Comparison of ENCODE assay signal across 8 cellular contexts in genomic region chr14:81220488-81220766, GRCh38. TPM values are rescaled to one million over a fixed set of nuclear protein-coding genes. Genes with fewer than 3 reads are reported as not detected.
DNase-seq lines count a peak whose midpoint lies in the region; ATAC-seq and TF ChIP-seq lines count a peak whose summit lies in the region.

No MANE protein-coding gene starts in this region.

- H3K4me3 ChIP-seq in heart left ventricle (peak overlapping the region; percentile 80 to 91 (median 86)), astrocyte of the spinal cord (ENCODE audit: low read depth, low read length) (peak overlapping the region; percentile 83), lung (peak overlapping the region; percentile 72), urinary bladder (ENCODE audit: low read depth, low read length) (peak overlapping the region; percentile 94)

- in situ Hi-C loops in astrocyte of the spinal cord (cut with HindIII; ENCODE audit: low sequenced_read_pairs) = no loop called here

- WGBS in heart left ventricle, 4 donors = 0 to 2% (median 0%) methylated on average over 10 of the region's 10 CpGs
- 0% methylated on average over 10 of the region's 10 CpGs for WGBS in lung, 2 donors
- under 1% methylated on average over 10 of the region's 10 CpGs for WGBS in urinary bladder

- H3K4me1 ChIP-seq in heart left ventricle = peaks cover 0 to 34% (median 25%) of the 10 kb centered on the region in 12 donors
- peaks cover 2 to 7% of the 10 kb centered on the region in 2 donors for H3K4me1 ChIP-seq in lung (ENCODE audit: control insufficient read depth in 2 of 2, insufficient read depth in 2 of 2, low read length in 2 of 2)
- H3K4me1 ChIP-seq in urinary bladder (ENCODE audit: insufficient read depth) = no peaks in the 10 kb centered on the region

- peaks cover 0 to 16% (median 8%) of the 10 kb centered on the region in 9 donors for H3K36me3 ChIP-seq in heart left ventricle
- H3K36me3 ChIP-seq in lung (ENCODE audit: control insufficient read depth in 2 of 2, insufficient read depth in 2 of 2, low read length in 2 of 2) = peaks cover 3% of the 10 kb centered on the region in 2 donors
- no peaks in the 10 kb centered on the region for H3K36me3 ChIP-seq in urinary bladder (ENCODE audit: insufficient read depth)

- H3K9me3 ChIP-seq in heart left ventricle = no peaks in the 10 kb centered on the region
- H3K9me3 ChIP-seq in lung (ENCODE audit: control insufficient read depth in 2 of 2, insufficient read depth in 1 of 2, low read length in 1 of 2) = no peaks in the 10 kb centered on the region

- DNase-seq in heart left ventricle = no peak
- DNase-seq in cardiac septum (ENCODE audit: low spot score) = no peak
- no peak for DNase-seq in astrocyte of the spinal cord (ENCODE audit: low read depth, low spot score)
- no peak for DNase-seq in lung (ENCODE audit: low spot score)

- TF ChIP-seq CTCF in heart left ventricle (IDR thresholded peaks at IDR 0.05) (no peak), astrocyte of the spinal cord (IDR thresholded peaks at IDR 0.05; ENCODE audit: low read depth, low read length) (no peak), lung (IDR thresholded peaks at IDR 0.05; ENCODE audit: control extremely low read depth, extremely low read depth) (no peak)

- ATAC-seq in heart left ventricle = no peak
- ATAC-seq in lung (ENCODE audit: insufficient read depth, low FRiP score) = no peak
- ATAC-seq in GM18870 (IDR thresholded peaks at IDR 0.05; ENCODE audit: unreplicated experiment) = no peak
- no peak for ATAC-seq in GM21576 (IDR thresholded peaks at IDR 0.05; ENCODE audit: unreplicated experiment)
- no peak for ATAC-seq in HG03571 (IDR thresholded peaks at IDR 0.05; ENCODE audit: unreplicated experiment)

- no peaks in the 10 kb centered on the region for H3K27me3 ChIP-seq in heart left ventricle
- H3K27me3 ChIP-seq in lung (ENCODE audit: control insufficient read depth, insufficient read depth) = no peaks in the 10 kb centered on the region

- H3K27ac ChIP-seq in heart left ventricle = peak overlapping the region; percentile 95 to 100 (median 98)
- peak overlapping the region; percentile 97 to 98 for H3K27ac ChIP-seq in lung (ENCODE audit: low read depth in 1 of 2, low read length in 1 of 2)
- peak overlapping the region; percentile 98 for H3K27ac ChIP-seq in urinary bladder (ENCODE audit: low read depth)

- intact Hi-C loops in heart left ventricle (cut with DNase I) (no loop called here), cardiac septum (cut with DNase I) (loop anchor here (2.0 to 5.0 kb wide), 2 partner anchors 50 to 312 kb away; partner anchors contain the start of gene SEL1L)

- TF ChIP-seq POLR2A in heart left ventricle (IDR thresholded peaks at IDR 0.05) = no peak

RNA-seq across cellular contexts. Expression of gene GTF2A1, which starts 0.3 kb away (rescaled TPM):
- total RNA-seq in heart left ventricle (10 to 100 TPM; 12.7 to 31.3 (median 23.3) TPM), cardiac septum (18.0 TPM), lung (10 to 100 TPM; 23.3 to 40.8 TPM), urinary bladder (44.7 TPM)
- polyA plus RNA-seq in heart left ventricle (1 to 10 TPM; 3.4 to 9.0 TPM), lung (10 to 100 TPM in 1 of 2 donors, 1 to 10 TPM in 1; 4.5 to 10.1 TPM), urinary bladder (12.7 TPM)
